Comparison of ENCODE assay signal across 24 cellular contexts in the genomic region with DNA sequence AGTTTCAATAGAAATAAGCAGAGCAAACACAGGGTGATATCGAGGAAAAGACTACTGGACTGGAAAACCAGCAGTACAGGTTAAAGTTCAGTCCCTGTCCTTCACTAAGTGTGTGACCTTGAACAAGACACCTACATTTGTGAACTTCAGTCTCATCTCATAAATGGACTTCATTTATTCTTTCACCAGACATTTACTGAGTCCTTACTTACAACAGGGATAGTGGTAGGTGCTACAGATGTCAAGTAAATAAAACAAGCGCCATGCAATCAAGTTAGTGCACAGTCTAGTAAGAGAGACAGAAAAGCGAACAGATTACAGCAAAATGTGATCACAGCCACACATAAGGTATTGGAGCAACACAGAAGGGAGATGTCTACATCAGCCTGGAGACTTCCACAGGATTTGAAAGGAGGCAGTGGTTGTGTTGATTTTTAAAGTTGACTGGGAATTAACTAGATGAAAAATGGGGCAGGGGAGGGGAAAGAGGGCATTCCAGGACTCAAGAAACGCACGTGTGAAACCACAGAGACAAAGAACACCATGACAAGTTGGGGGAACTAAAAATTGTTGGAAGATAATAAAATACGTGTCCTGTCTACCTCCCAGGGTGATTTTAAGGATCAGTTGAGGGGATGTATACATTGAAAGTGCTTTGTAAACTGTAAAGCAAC.
DNase-seq lines count a peak whose midpoint lies in the region; ATAC-seq and TF ChIP-seq lines count a peak whose summit lies in the region.
"Had no signal": no experiment of that assay in that cellular context is flagged by ENCODE, and none has a peak within 500 bp of the region (broad histone marks: within the 10 kb centered on the region; RNA-seq: fewer than 3 reads in every experiment).

No MANE protein-coding gene starts in this region.

- peaks cover 0 to 44% (median 9%) of the 10 kb centered on the region in 3 donors for H3K4me1 ChIP-seq in gastroesophageal sphincter
- H3K4me1 ChIP-seq in tibial nerve, result peaks cover 0 to 68% (median 19%) of the 10 kb centered on the region in 4 donors
- no peaks in the 10 kb centered on the region for H3K4me1 ChIP-seq in OCI-LY7 (ENCODE audit: insufficient read depth, low read length, poor library complexity, severe bottlenecking)
- H3K4me1 ChIP-seq: BLaER1, colonic mucosa, spleen had no signal

- whole genome bisulfite sequencing in gastroesophageal sphincter (ENCODE audit: low coverage in 1 of 2), 2 donors, result 28 to 42% methylated on average over 6 of the region's 6 CpGs
- WGBS in tibial nerve, 2 donors, result 55 to 56% methylated on average over 6 of the region's 6 CpGs

- H3K27ac ChIP-seq in gastroesophageal sphincter (peak overlapping the region in 3 of 4 donors; percentile 34 to 84 (median 71)), tibial nerve (peak overlapping the region; percentile 11 to 94 (median 62)), OCI-LY7 (ENCODE audit: low read depth, low read length, poor library complexity, severe bottlenecking) (no peak overlapping the region)
- H3K27ac ChIP-seq: BLaER1, colonic mucosa, spleen, VCaP had no signal

- intact Hi-C loops in OCI-LY7 (cut with micrococcal nuclease; ENCODE audit: unreplicated experiment), result no loop called here

- H3K4me3 ChIP-seq in gastroesophageal sphincter (no peak overlapping the region), tibial nerve (no peak overlapping the region), OCI-LY7 (ENCODE audit: low read depth, low read length, poor library complexity, severe bottlenecking) (no peak overlapping the region)
- H3K4me3 ChIP-seq: BLaER1, colonic mucosa, mucosa of descending colon, spleen, tibial artery had no signal

- no peak overlapping the region for H2AFZ ChIP-seq in OCI-LY7 (ENCODE audit: low read length)

- no peaks in the 10 kb centered on the region for H3K9me2 ChIP-seq in OCI-LY7 (ENCODE audit: insufficient read depth, low read length)

- H3K79me2 ChIP-seq in OCI-LY7 (ENCODE audit: insufficient read depth, low read depth, low read length), result no peaks in the 10 kb centered on the region

- BruUV-seq in OCI-LY7 (replicated peaks; lab: Mats Ljungman, UMichigan), result no TSS peak

- no peak overlapping the region for H3K4me2 ChIP-seq in OCI-LY7 (ENCODE audit: low read length)
- H3K4me2 ChIP-seq: BLaER1 had no signal

- TF ChIP-seq EP300 in gastroesophageal sphincter (IDR thresholded peaks at IDR 0.05) (no peak), tibial nerve (IDR thresholded peaks at IDR 0.05) (no peak)

- no peaks in the 10 kb centered on the region for H4K20me1 ChIP-seq in OCI-LY7 (ENCODE audit: insufficient read depth, low read length)
- H4K20me1 ChIP-seq: BLaER1 had no signal

- ATAC-seq in gastroesophageal sphincter, result no peak
- ATAC-seq: activated T-helper 17 cell treated with anti-CD3 and anti-CD28 coated beads, Interleukin-2, amount 50 U/mL, for 72 hours; left ventricle myocardium superior; mucosa of descending colon had no signal

- DNase-seq in NCI-H748 (lab: John Stamatoyannopoulos, UW; ENCODE audit: unreplicated experiment) (peak; percentile 42), NCI-H748 treated with DMSO at 0.1 percent for 48 hours (lab: John Stamatoyannopoulos, UW) (no peak), amniotic epithelial cell (ENCODE audit: low read depth) (peak; percentile 29), tibial nerve (ENCODE audit: low spot score in 2 of 2) (no peak), OCI-LY7 (ENCODE audit: low spot score) (no peak), hippocampal formation (lab: John Stamatoyannopoulos, UW) (no peak), HuH-7.5 (ENCODE audit: low spot score) (no peak)
- DNase-seq: 8988T; activated CD4-positive, alpha-beta T cell treated with anti-CD3 and anti-CD28 coated beads, Interleukin-2, amount 50 U/mL, for 1 hour; activated naive CD8-positive, alpha-beta T cell treated with anti-CD3 and anti-CD28 coated beads for 36 hours; colonic mucosa; GOT3; left ventricle myocardium superior; mucosa of descending colon; NCI-H2081 treated with DMSO at 0.1 percent for 48 hours; NCI-H446 treated with DMSO at 0.1 percent for 48 hours; spleen; stimulated activated CD4-positive, alpha-beta T cell treated with anti-CD3 and anti-CD28 coated beads, Interleukin-4, amount 100 ng/mL, for 1 hour; stimulated activated naive CD4-positive, alpha-beta T cell treated with Interleukin-2 at 50 U/mL for 16 hours; tibial artery had no signal

- H3K9me3 ChIP-seq in gastroesophageal sphincter, result no peaks in the 10 kb centered on the region
- H3K9me3 ChIP-seq in tibial nerve, result no peaks in the 10 kb centered on the region
- no peaks in the 10 kb centered on the region for H3K9me3 ChIP-seq in OCI-LY7 (ENCODE audit: low read length)
- H3K9me3 ChIP-seq: BLaER1, colonic mucosa, mucosa of descending colon, spleen, tibial artery had no signal

- H3K36me3 ChIP-seq in gastroesophageal sphincter, result no peaks in the 10 kb centered on the region
- no peaks in the 10 kb centered on the region for H3K36me3 ChIP-seq in tibial nerve
- no peaks in the 10 kb centered on the region for H3K36me3 ChIP-seq in OCI-LY7 (ENCODE audit: insufficient read depth, low read length)
- H3K36me3 ChIP-seq: BLaER1, colonic mucosa, spleen, tibial artery had no signal

- no peak for TF ChIP-seq POLR2A in gastroesophageal sphincter (IDR thresholded peaks at IDR 0.05)
- no peak for TF ChIP-seq POLR2A in tibial nerve (IDR thresholded peaks at IDR 0.05)

- CTCF ChIA-PET in OCI-LY7 (lab: Charles Lee; ENCODE audit: unreplicated experiment), result no interaction called here

- TF ChIP-seq CTCF in gastroesophageal sphincter (IDR thresholded peaks at IDR 0.05) (no peak), tibial nerve (IDR thresholded peaks at IDR 0.05) (no peak), OCI-LY7 (conservative IDR thresholded peaks at IDR 0.05; ENCODE audit: low read length) (no peak)

- no peaks in the 10 kb centered on the region for H3K27me3 ChIP-seq in gastroesophageal sphincter
- no peaks in the 10 kb centered on the region for H3K27me3 ChIP-seq in tibial nerve
- H3K27me3 ChIP-seq: BLaER1, colonic mucosa, spleen, tibial artery had no signal

- POLR2A ChIA-PET in OCI-LY7 (lab: Charles Lee), result no interaction called here

Comparison
In these comparisons a context has a peak if more than half of its experiments do, and no peak if none do; other contexts are left out.
1. DNase-seq: peak in NCI-H748 (single experiment) and amniotic epithelial cell (single experiment); none in NCI-H748 treated with DMSO at 0.1 percent for 48 hours (single experiment), tibial nerve (0 of 2), OCI-LY7 (single experiment), hippocampal formation (0 of 2) and HuH-7.5 (single experiment).